8 cellular contexts compared by ENCODE assay signal in genomic region chr17:35242805-35243458, GRCh38. TPM values are rescaled to one million over a fixed set of nuclear protein-coding genes. Genes with fewer than 3 reads are reported as not detected.
DNase-seq lines count a peak whose midpoint lies in the region; ATAC-seq and TF ChIP-seq lines count a peak whose summit lies in the region.

Gene SLFN5 (plus strand): TSS chr17:35243072. CDS start chr17:35258691, 15,619 bp downstream.

- no peak for TF ChIP-seq CTCF in Panc1 (IDR thresholded peaks at IDR 0.05)
- TF ChIP-seq CTCF in fibroblast of lung (conservative IDR thresholded peaks at IDR 0.05 in 1 of 2, IDR thresholded peaks at IDR 0.05 in 1 of 2; ENCODE audit: low read depth in 1 of 2, low read length in 2 of 2), result no peak

- POLR2A ChIA-PET in Panc1 (lab: Charles Lee), result interaction anchor here (0.6 kb wide), 1 partner anchor 282 kb away, joined by 5 read pairs; the partner anchor contains the start of gene CCT6B

- H3K4me1 Mint-ChIP-seq in activated T-helper 17 cell treated with anti-CD3 and anti-CD28 coated beads, Interleukin-2, amount 50 U/mL, for 72 hours, result peaks cover 59% of the 10 kb centered on the region
- peaks cover 32 to 55% (median 39%) of the 10 kb centered on the region in 3 donors for H3K4me1 Mint-ChIP-seq in naive B cell
- peaks cover 71% of the 10 kb centered on the region for H3K4me1 Mint-ChIP-seq in stimulated activated effector memory CD8-positive, alpha-beta T cell treated with anti-CD3 and anti-CD28 coated beads, Interleukin-12 subunit alpha, Interleukin-12 subunit beta, amount 100 ng/mL, for 72 hours

- in situ Hi-C loops in Caki2 (cut with HindIII; ENCODE audit: low pct_unique_long_range_greater_than_20kb, low sequenced_read_pairs), result no loop called here
- in situ Hi-C loops in Panc1 (cut with HindIII; ENCODE audit: low pct_unique_long_range_greater_than_20kb, low sequenced_read_pairs), result no loop called here

- no TSS peak for BruUV-seq in Panc1 (replicated peaks; lab: Mats Ljungman, UMichigan)

- peaks cover 36% of the 10 kb centered on the region for H3K79me2 ChIP-seq in fibroblast of lung (ENCODE audit: control insufficient read depth, insufficient read depth, low read length)

- peak within 1 kb of the TSS; percentile 90 for H3K4me3 Mint-ChIP-seq in activated T-helper 17 cell treated with anti-CD3 and anti-CD28 coated beads, Interleukin-2, amount 50 U/mL, for 72 hours
- H3K4me3 Mint-ChIP-seq in naive B cell, result peak within 1 kb of the TSS; percentile 98 to 100 (median 99)
- peak within 1 kb of the TSS; percentile 98 for H3K4me3 Mint-ChIP-seq in stimulated activated effector memory CD8-positive, alpha-beta T cell treated with anti-CD3 and anti-CD28 coated beads, Interleukin-12 subunit alpha, Interleukin-12 subunit beta, amount 100 ng/mL, for 72 hours

- intact Hi-C loops in Panc1 (cut with micrococcal nuclease; ENCODE audit: unreplicated experiment), result no loop called here

- peak within 1 kb of the TSS; percentile 94 for H3K9ac ChIP-seq in fibroblast of lung (ENCODE audit: insufficient read depth, low read length)

- H3K36me3 ChIP-seq in Panc1 (ENCODE audit: control insufficient read depth, insufficient read depth, low read length) (no peaks in the 10 kb centered on the region), fibroblast of lung (ENCODE audit: control insufficient read depth, insufficient read depth, low read length) (peaks cover 5% of the 10 kb centered on the region)

- H3K4me1 ChIP-seq in Panc1 (ENCODE audit: control insufficient read depth, insufficient read depth, low read length) (peaks cover 27% of the 10 kb centered on the region), fibroblast of lung (ENCODE audit: control insufficient read depth, extremely low read depth, insufficient read depth, low read length) (peaks cover 9% of the 10 kb centered on the region)

- H3K27me3 Mint-ChIP-seq in activated T-helper 17 cell treated with anti-CD3 and anti-CD28 coated beads, Interleukin-2, amount 50 U/mL, for 72 hours, result no peaks in the 10 kb centered on the region
- peaks cover 0 to 8% (median 1%) of the 10 kb centered on the region in 3 donors for H3K27me3 Mint-ChIP-seq in naive B cell

- H3K4me3 ChIP-seq in Panc1 (ENCODE audit: low read depth in 2 of 2, low read length in 2 of 2) (peak within 1 kb of the TSS; percentile 72 to 96), fibroblast of lung (replicated peaks in 1 of 4; ENCODE audit: control extremely low read depth in 1 of 4, insufficient read depth in 1 of 4, low read depth in 3 of 4, low read length in 4 of 4) (peak within 1 kb of the TSS; percentile 85 to 96 (median 91))

- DNase-seq in Caki2 (ENCODE audit: low read depth) (peak; percentile 82), HUDEP-2 (lab: John Stamatoyannopoulos, UW; ENCODE audit: unreplicated experiment in 76 of 76) (peak in 73 of 76 experiments; percentile 12 to 87 (median 71)), Panc1 (ENCODE audit: low read depth, low spot score) (peak; percentile 76), fibroblast of lung (ENCODE audit: low read depth in 2 of 2) (peak; percentile 87 to 94), naive B cell (peak; percentile 84)
- peak; percentile 92 to 99 for DNase-seq in stimulated activated effector memory CD8-positive, alpha-beta T cell treated with anti-CD3 and anti-CD28 coated beads, Interleukin-12 subunit alpha, Interleukin-12 subunit beta, amount 100 ng/mL, for 72 hours (ENCODE audit: low spot score in 2 of 2)

- ATAC-seq in GM21381 (IDR thresholded peaks at IDR 0.05; ENCODE audit: unreplicated experiment) (peak; percentile 57), Panc1 (peak; percentile 97), naive B cell (ENCODE audit: low read depth in 2 of 2) (peak; percentile 77 to 79)
- ATAC-seq in activated T-helper 17 cell treated with anti-CD3 and anti-CD28 coated beads, Interleukin-2, amount 50 U/mL, for 72 hours (replicated peaks), result peak; percentile 72
- ATAC-seq in stimulated activated effector memory CD8-positive, alpha-beta T cell treated with anti-CD3 and anti-CD28 coated beads, Interleukin-12 subunit alpha, Interleukin-12 subunit beta, amount 100 ng/mL, for 72 hours, result peak; percentile 77

- H3K9me3 ChIP-seq in Panc1 (ENCODE audit: control insufficient read depth, insufficient read depth, low read depth, low read length), result no peaks in the 10 kb centered on the region
- no peaks in the 10 kb centered on the region for H3K9me3 ChIP-seq in fibroblast of lung (ENCODE audit: control insufficient read depth, insufficient read depth, low read depth, low read length)

- H3K36me3 Mint-ChIP-seq in activated T-helper 17 cell treated with anti-CD3 and anti-CD28 coated beads, Interleukin-2, amount 50 U/mL, for 72 hours (ENCODE audit: low read depth), result peaks cover 42% of the 10 kb centered on the region
- H3K36me3 Mint-ChIP-seq in naive B cell, result peaks cover 5 to 10% of the 10 kb centered on the region in 2 donors
- H3K36me3 Mint-ChIP-seq in stimulated activated effector memory CD8-positive, alpha-beta T cell treated with anti-CD3 and anti-CD28 coated beads, Interleukin-12 subunit alpha, Interleukin-12 subunit beta, amount 100 ng/mL, for 72 hours, result peaks cover 43% of the 10 kb centered on the region

- peak within 1 kb of the TSS; percentile 92 for H3K27ac Mint-ChIP-seq in activated T-helper 17 cell treated with anti-CD3 and anti-CD28 coated beads, Interleukin-2, amount 50 U/mL, for 72 hours
- H3K27ac Mint-ChIP-seq in naive B cell, result peak within 1 kb of the TSS; percentile 86 to 98 (median 97)
- peak within 1 kb of the TSS; percentile 99 for H3K27ac Mint-ChIP-seq in stimulated activated effector memory CD8-positive, alpha-beta T cell treated with anti-CD3 and anti-CD28 coated beads, Interleukin-12 subunit alpha, Interleukin-12 subunit beta, amount 100 ng/mL, for 72 hours

- H3K27me3 ChIP-seq in Panc1 (ENCODE audit: control insufficient read depth, insufficient read depth, low read length) (peaks cover 4% of the 10 kb centered on the region; the same call in 1 of the 2 replicates), fibroblast of lung (ENCODE audit: control insufficient read depth, insufficient read depth, low read length) (no peaks in the 10 kb centered on the region)

- CTCF ChIA-PET in Panc1 (lab: Charles Lee), result no interaction called here

- no peaks in the 10 kb centered on the region for H3K9me3 Mint-ChIP-seq in activated T-helper 17 cell treated with anti-CD3 and anti-CD28 coated beads, Interleukin-2, amount 50 U/mL, for 72 hours
- H3K9me3 Mint-ChIP-seq in naive B cell, result no peaks in the 10 kb centered on the region
- H3K9me3 Mint-ChIP-seq in stimulated activated effector memory CD8-positive, alpha-beta T cell treated with anti-CD3 and anti-CD28 coated beads, Interleukin-12 subunit alpha, Interleukin-12 subunit beta, amount 100 ng/mL, for 72 hours, result no peaks in the 10 kb centered on the region

- peak within 1 kb of the TSS; percentile 77 for H3K27ac ChIP-seq in Panc1 (ENCODE audit: low read length)
- H3K27ac ChIP-seq in fibroblast of lung (ENCODE audit: insufficient read depth, low read length), result peak within 1 kb of the TSS; percentile 97

- no peaks in the 10 kb centered on the region for H4K20me1 ChIP-seq in fibroblast of lung (ENCODE audit: control insufficient read depth, extremely low read depth, insufficient read depth, low read length)

- H2AFZ ChIP-seq in fibroblast of lung (ENCODE audit: low read length), result peak within 1 kb of the TSS; percentile 71

- H3K4me2 ChIP-seq in fibroblast of lung (ENCODE audit: extremely low read depth, insufficient read depth, low read length), result peak within 1 kb of the TSS; percentile 89

RNA-seq across cellular contexts. Expression of gene SLFN5, which starts in this region (rescaled TPM):
- total RNA-seq in Caki2 (2014; rRNA removed; shearing (Covaris generic); ENCODE audit: low replicate concordance), result 2.3 and 4.7 TPM in 2 replicates
- total RNA-seq in Panc1 (2021; ENCODE audit: unreplicated experiment), result 5.4 TPM
- polyA plus RNA-seq in Panc1 (2012; ENCODE audit: insufficient read length), result 2.4 TPM
- total RNA-seq in activated T-helper 17 cell treated with anti-CD3 and anti-CD28 coated beads, Interleukin-2, amount 50 U/mL, for 72 hours, result 10 to 100 TPM; 31.3 to 45.6 TPM
- total RNA-seq in fibroblast of lung, result 101 and 170 TPM in 2 replicates
- 57.6 and 101 TPM in 2 replicates for polyA plus RNA-seq in fibroblast of lung
- 27.9 and 52.6 TPM in 2 replicates for polyA plus RNA-seq in fibroblast of lung (2012)
- 26.4 and 42.5 TPM in 2 replicates for polyA minus RNA-seq in fibroblast of lung (ENCODE audit: low replicate concordance)
- polyA plus RNA-seq in naive B cell (ENCODE audit: low read depth in 6 of 6), result 10 to 100 TPM in 1 of 6 donors, 1 to 10 TPM in 5; 2.5 to 14.0 (median 3.9) TPM

Comparison
In these comparisons a context has a peak if more than half of its experiments do, and no peak if none do; other contexts are left out.
1. Peak in every context shown above with its lines: DNase-seq, ATAC-seq, H3K4me3 ChIP-seq and H3K27ac ChIP-seq.